ENCODE assay signal across 15 cellular contexts in genomic region chr4:9924750-9925149, GRCh38.
DNase-seq lines count a peak whose midpoint lies in the region; ATAC-seq and TF ChIP-seq lines count a peak whose summit lies in the region.
"Had no signal": no experiment of that assay in that cellular context is flagged by ENCODE, and none has a peak within 500 bp of the region (broad histone marks: within the 10 kb centered on the region; RNA-seq: fewer than 3 reads in every experiment).

No MANE protein-coding gene starts in this region.

- dilution Hi-C loops in mammary epithelial cell (cut with HindIII; ENCODE audit: low sequenced_read_pairs) = no loop called here

- H2AFZ ChIP-seq in mammary epithelial cell (ENCODE audit: low read depth, low read length) = no peak overlapping the region
- H2AFZ ChIP-seq in hepatocyte = no peak overlapping the region

- TF ChIP-seq CTCF in mammary epithelial cell (conservative IDR thresholded peaks at IDR 0.05 in 1 of 2, IDR thresholded peaks at IDR 0.05 in 1 of 2; ENCODE audit: extremely low read depth in 1 of 2, insufficient read depth in 1 of 2, low read depth in 1 of 2, low read length in 2 of 2) (no peak), retinal pigment epithelial cell (conservative IDR thresholded peaks at IDR 0.05; ENCODE audit: low read depth, low read length) (no peak), hepatocyte (IDR thresholded peaks at IDR 0.05; ENCODE audit: poor library complexity) (no peak)

- H3K79me2 ChIP-seq in mammary epithelial cell (ENCODE audit: insufficient read depth, low read length) (no peaks in the 10 kb centered on the region), hepatocyte (no peaks in the 10 kb centered on the region)

- no peak overlapping the region for H3K4me3 ChIP-seq in mammary epithelial cell (replicated peaks in 1 of 3; ENCODE audit: insufficient read depth in 1 of 3, low read depth in 2 of 3, low read length in 3 of 3)
- no peak overlapping the region for H3K4me3 ChIP-seq in retinal pigment epithelial cell (ENCODE audit: low read length)
- no peak overlapping the region for H3K4me3 ChIP-seq in hepatocyte
- H3K4me3 ChIP-seq: heart right ventricle, thoracic aorta had no signal

- intact Hi-C loops in mammary epithelial cell (cut with micrococcal nuclease) = loop anchor here (2.0 to 10.0 kb wide), 3 partner anchors 94 to 160 kb away; no protein-coding TSS in a partner anchor

- H3K27me3 ChIP-seq in mammary epithelial cell (ENCODE audit: insufficient read depth, low read length) = no peaks in the 10 kb centered on the region
- peaks cover 3% of the 10 kb centered on the region for H3K27me3 ChIP-seq in hepatocyte
- H3K27me3 ChIP-seq: heart right ventricle had no signal

- H3K9me3 ChIP-seq in mammary epithelial cell (replicated peaks; ENCODE audit: insufficient read depth, low read length) (no peaks in the 10 kb centered on the region), hepatocyte (ENCODE audit: low read depth) (no peaks in the 10 kb centered on the region)
- H3K9me3 ChIP-seq: heart right ventricle, thoracic aorta had no signal

- H3K4me2 ChIP-seq in mammary epithelial cell (ENCODE audit: insufficient read depth, low read depth, low read length) = peak overlapping the region; percentile 9
- no peak overlapping the region for H3K4me2 ChIP-seq in hepatocyte

- WGBS in mammary epithelial cell (ENCODE audit: low coverage, missing lambda C conversion rate) = 6% methylated on average over 4 of the region's 4 CpGs
- WGBS in hepatocyte (ENCODE audit: low lambda C conversion rate, missing lambda C conversion rate) = 66% methylated on average over 4 of the region's 4 CpGs

- H3K4me1 ChIP-seq in mammary epithelial cell (ENCODE audit: insufficient read depth, low read length) = peaks cover 26% of the 10 kb centered on the region
- H3K4me1 ChIP-seq in hepatocyte (ENCODE audit: insufficient read depth) = no peaks in the 10 kb centered on the region

- no peaks in the 10 kb centered on the region for H3K9me2 ChIP-seq in hepatocyte (replicated peaks; ENCODE audit: insufficient read depth)

- H4K20me1 ChIP-seq in mammary epithelial cell (ENCODE audit: insufficient read depth, low read length) = no peaks in the 10 kb centered on the region
- H4K20me1 ChIP-seq in hepatocyte (ENCODE audit: insufficient read depth, poor library complexity, severe bottlenecking) = no peaks in the 10 kb centered on the region

- in situ Hi-C loops in mammary epithelial cell (cut with MboI; ENCODE audit: low sequenced_read_pairs in 2 of 2) = no loop called here

- no TSS peak for BruUV-seq in mammary epithelial cell (replicated peaks; lab: Mats Ljungman, UMichigan)

- H3K9ac ChIP-seq in mammary epithelial cell (ENCODE audit: insufficient read depth, low read length) = no peak overlapping the region

- H3K36me3 ChIP-seq in mammary epithelial cell (ENCODE audit: insufficient read depth, low read length) (peaks cover 13% of the 10 kb centered on the region), hepatocyte (replicated peaks; ENCODE audit: insufficient read depth, low read depth) (no peaks in the 10 kb centered on the region)
- H3K36me3 ChIP-seq: thoracic aorta had no signal

- peak; percentile 4 for DNase-seq in NCI-H345 (lab: John Stamatoyannopoulos, UW)
- DNase-seq in NCI-H345 treated with DMSO at 0.1 percent for 48 hours (lab: John Stamatoyannopoulos, UW; ENCODE audit: unreplicated experiment) = no peak
- DNase-seq in NCI-H2107 (lab: John Stamatoyannopoulos, UW) = peak; percentile 27
- DNase-seq in mammary epithelial cell = peak; percentile 91
- DNase-seq in retinal pigment epithelial cell (ENCODE audit: low read depth) = peak; percentile 7
- DNase-seq in hepatocyte (ENCODE audit: low spot score) = no peak
- no peak for DNase-seq in NCI-H187 treated with DMSO at 0.1 percent for 48 hours (lab: John Stamatoyannopoulos, UW)
- DNase-seq: activated B cell treated with CpG ODN at 0.5 μM for 24 hours; activated T-cell treated with anti-CD3 and anti-CD28 coated beads, Interleukin-2, amount 50 U/mL, for 24 hours; amniotic stem cell; DND-41; heart right ventricle had no signal

- ATAC-seq in GM18867 (IDR thresholded peaks at IDR 0.05; ENCODE audit: unreplicated experiment) = no peak
- ATAC-seq: sciatic nerve had no signal

- H3K27ac ChIP-seq in mammary epithelial cell (ENCODE audit: insufficient read depth, low read depth, low read length) (no peak overlapping the region), hepatocyte (no peak overlapping the region)
- H3K27ac ChIP-seq: heart right ventricle, thoracic aorta had no signal

- CTCF ChIA-PET in mammary epithelial cell (lab: Charles Lee; ENCODE audit: low non-redundant PET) = no interaction called here

Comparison
In these comparisons a context has a peak if more than half of its experiments do, and no peak if none do; other contexts are left out.
1. DNase-seq: peak in NCI-H345 (single experiment), NCI-H2107 (single experiment), mammary epithelial cell (single experiment) and retinal pigment epithelial cell (single experiment); none in NCI-H345 treated with DMSO at 0.1 percent for 48 hours (single experiment), hepatocyte (single experiment) and NCI-H187 treated with DMSO at 0.1 percent for 48 hours (single experiment).